In genomic region chr15:93980149-93980911, GRCh38 we compare ENCODE assay signal across 22 cellular contexts.
DNase-seq lines count a peak whose midpoint lies in the region; ATAC-seq and TF ChIP-seq lines count a peak whose summit lies in the region.
"Had no signal": no experiment of that assay in that cellular context is flagged by ENCODE, and none has a peak within 500 bp of the region (broad histone marks: within the 10 kb centered on the region; RNA-seq: fewer than 3 reads in every experiment).

No MANE protein-coding gene starts in this region.

- intact Hi-C loops in testis (cut with DNase I; ENCODE audit: low total_unique reads) (no loop called here), posterior cingulate gyrus (cut with DNase I) (no loop called here)
- intact Hi-C loops in CD4-positive, alpha-beta T cell (cut with DNase I, micrococcal nuclease): no loop called here

- H3K36me3 ChIP-seq in SJCRH30: no peaks in the 10 kb centered on the region
- no peaks in the 10 kb centered on the region for H3K36me3 ChIP-seq in mesenchymal stem cell (ENCODE audit: control insufficient read depth in 1 of 2, insufficient read depth in 2 of 2, low read depth in 1 of 2, low read length in 2 of 2)
- H3K36me3 ChIP-seq in testis (ENCODE audit: low read depth, missing control alignments): no peaks in the 10 kb centered on the region

- no peak for TF ChIP-seq POLR2A in testis (IDR thresholded peaks at IDR 0.05)

- H3K9me3 ChIP-seq in SJCRH30 (replicated peaks) (no peaks in the 10 kb centered on the region; the same call in 1 of the 2 replicates), mesenchymal stem cell (ENCODE audit: control insufficient read depth, low read length) (no peaks in the 10 kb centered on the region), testis (no peaks in the 10 kb centered on the region)
- no peaks in the 10 kb centered on the region for H3K9me3 ChIP-seq in CD4-positive, alpha-beta T cell (ENCODE audit: control insufficient read depth, low read length)

- H3K14ac ChIP-seq in mesenchymal stem cell (ENCODE audit: low read length in 2 of 2): no peak overlapping the region

- no peak for ATAC-seq in CD4-positive, alpha-beta T cell (ENCODE audit: poor library complexity)
- ATAC-seq: activated naive CD8-positive, alpha-beta T cell treated with anti-CD3 and anti-CD28 coated beads, Interleukin-2, amount 50 U/mL, for 24 hours; stimulated activated memory B cell treated with anti-CD40 and anti-IgM and Interleukin-4, amounts not matched to agents 10 μg/mL and 1 μg/mL and 100 μg/mL, for 72 hours had no signal

- H3K4ac ChIP-seq in mesenchymal stem cell (ENCODE audit: low read depth in 1 of 2, low read length in 2 of 2): no peak overlapping the region

- H3K23ac ChIP-seq in mesenchymal stem cell (ENCODE audit: low read length in 2 of 2): no peak overlapping the region

- H3K27ac ChIP-seq in SJCRH30 (no peak overlapping the region), mesenchymal stem cell (ENCODE audit: low read length, poor library complexity, severe bottlenecking) (no peak overlapping the region), testis (no peak overlapping the region)
- no peak overlapping the region for H3K27ac ChIP-seq in CD4-positive, alpha-beta T cell (ENCODE audit: low read depth, low read length)
- H3K27ac ChIP-seq: parathyroid adenoma had no signal

- no peaks in the 10 kb centered on the region for H3K36me3 Mint-ChIP-seq in nephron progenitor cell (ENCODE audit: low read depth)
- H3K36me3 Mint-ChIP-seq in CD4-positive, alpha-beta T cell (ENCODE audit: low read depth): no peaks in the 10 kb centered on the region
- H3K36me3 Mint-ChIP-seq: naive B cell; stimulated activated memory B cell treated with anti-CD40 and anti-IgM and Interleukin-4, amounts not matched to agents 10 μg/mL and 1 μg/mL and 100 μg/mL, for 72 hours had no signal

- peaks cover 9% of the 10 kb centered on the region for H3K9me3 Mint-ChIP-seq in nephron progenitor cell
- no peaks in the 10 kb centered on the region for H3K9me3 Mint-ChIP-seq in CD4-positive, alpha-beta T cell
- H3K9me3 Mint-ChIP-seq: activated CD4-positive, alpha-beta memory T cell treated with anti-CD3 and anti-CD28 coated beads, Interleukin-2, amount 10 ng/mL, durations not matched to agents 7 days and 5 days; activated naive CD8-positive, alpha-beta T cell treated with anti-CD3 and anti-CD28 coated beads, Interleukin-2, amount 50 U/mL, for 24 hours; stimulated activated memory B cell treated with anti-CD40 and anti-IgM and Interleukin-4, amounts not matched to agents 10 μg/mL and 1 μg/mL and 100 μg/mL, for 72 hours had no signal

- no peaks in the 10 kb centered on the region for H3K79me1 ChIP-seq in mesenchymal stem cell (replicated peaks; ENCODE audit: low read length, poor library complexity, severe bottlenecking)

- 62% methylated on average over 3 of the region's 4 CpGs for WGBS in mesenchymal stem cell
- 65 to 70% methylated on average over 4 of the region's 4 CpGs for WGBS in testis, 2 donors

- H2BK120ac ChIP-seq in mesenchymal stem cell (ENCODE audit: low read depth, low read length): no peak overlapping the region

- peaks cover 23% of the 10 kb centered on the region for H3K4me1 Mint-ChIP-seq in nephron progenitor cell
- peaks cover 3% of the 10 kb centered on the region for H3K4me1 Mint-ChIP-seq in CD4-positive, alpha-beta T cell (ENCODE audit: low read depth)
- H3K4me1 Mint-ChIP-seq: activated CD4-positive, alpha-beta memory T cell treated with anti-CD3 and anti-CD28 coated beads, Interleukin-2, amount 10 ng/mL, durations not matched to agents 7 days and 5 days; stimulated activated memory B cell treated with anti-CD40 and anti-IgM and Interleukin-4, amounts not matched to agents 10 μg/mL and 1 μg/mL and 100 μg/mL, for 72 hours had no signal

- H3K4me3 ChIP-seq in SJCRH30: no peak overlapping the region
- H3K4me3 ChIP-seq in mesenchymal stem cell (ENCODE audit: insufficient read depth in 1 of 2, low read depth in 1 of 2, low read length in 2 of 2): no peak overlapping the region
- no peak overlapping the region for H3K4me3 ChIP-seq in testis

- no peak overlapping the region for H4K8ac ChIP-seq in mesenchymal stem cell (ENCODE audit: low read length)

- H2BK5ac ChIP-seq in mesenchymal stem cell (ENCODE audit: low read depth, low read length, poor library complexity, severe bottlenecking): no peak overlapping the region

- no peaks in the 10 kb centered on the region for H3K27me3 ChIP-seq in SJCRH30
- H3K27me3 ChIP-seq in mesenchymal stem cell (ENCODE audit: control insufficient read depth in 1 of 2, insufficient read depth in 1 of 2, low read length in 2 of 2): no peaks in the 10 kb centered on the region
- no peaks in the 10 kb centered on the region for H3K27me3 ChIP-seq in testis
- H3K27me3 ChIP-seq in CD4-positive, alpha-beta T cell (ENCODE audit: control insufficient read depth, insufficient read depth, low read length): no peaks in the 10 kb centered on the region

- no peak overlapping the region for H2AK5ac ChIP-seq in mesenchymal stem cell (ENCODE audit: low read length, severe bottlenecking)

- H3K27ac Mint-ChIP-seq in nephron progenitor cell: no peak overlapping the region
- H3K27ac Mint-ChIP-seq in CD4-positive, alpha-beta T cell: no peak overlapping the region
- H3K27ac Mint-ChIP-seq: activated CD4-positive, alpha-beta memory T cell treated with anti-CD3 and anti-CD28 coated beads, Interleukin-2, amount 10 ng/mL, durations not matched to agents 7 days and 5 days; activated naive CD8-positive, alpha-beta T cell treated with anti-CD3 and anti-CD28 coated beads, Interleukin-2, amount 50 U/mL, for 24 hours; naive B cell; stimulated activated memory B cell treated with anti-CD40 and anti-IgM and Interleukin-4, amounts not matched to agents 10 μg/mL and 1 μg/mL and 100 μg/mL, for 72 hours had no signal

- POLR2A ChIA-PET in CD4-positive, alpha-beta T cell (lab: Charles Lee): no interaction called here

- no peak overlapping the region for H4K91ac ChIP-seq in mesenchymal stem cell (ENCODE audit: low read length)

- H3K4me1 ChIP-seq in SJCRH30 (peaks cover 36% of the 10 kb centered on the region), mesenchymal stem cell (ENCODE audit: control insufficient read depth, insufficient read depth, low read depth, low read length) (no peaks in the 10 kb centered on the region), testis (no peaks in the 10 kb centered on the region)
- H3K4me1 ChIP-seq: parathyroid adenoma had no signal

- no peak overlapping the region for H3K9ac ChIP-seq in mesenchymal stem cell (ENCODE audit: low read length)
- H3K9ac ChIP-seq: parathyroid adenoma had no signal

- no peak overlapping the region for H2BK12ac ChIP-seq in mesenchymal stem cell (ENCODE audit: low read length in 2 of 2)

- no peak overlapping the region for H3K18ac ChIP-seq in mesenchymal stem cell (ENCODE audit: low read depth in 1 of 2, low read length in 2 of 2)

- no peak overlapping the region for H2AFZ ChIP-seq in mesenchymal stem cell (ENCODE audit: low read depth, low read length)
- H2AFZ ChIP-seq: parathyroid adenoma had no signal

- DNase-seq in NCI-H748 (lab: John Stamatoyannopoulos, UW; ENCODE audit: unreplicated experiment) (peak; percentile 1), NCI-H748 treated with DMSO at 0.1 percent for 48 hours (lab: John Stamatoyannopoulos, UW) (no peak), SJCRH30 (peak; percentile 58 to 77), mesenchymal stem cell (peak; percentile 52), testis (peak; percentile 25), nephron progenitor cell (no peak), posterior cingulate gyrus (no peak)
- DNase-seq in CD4-positive, alpha-beta T cell: no peak
- DNase-seq: activated CD4-positive, alpha-beta memory T cell treated with anti-CD3 and anti-CD28 coated beads, Interleukin-2, amount 10 ng/mL, durations not matched to agents 7 days and 5 days; activated CD4-positive, CD25-positive, alpha-beta regulatory T cell; activated gamma-delta T cell; activated naive CD8-positive, alpha-beta T cell treated with anti-CD3 and anti-CD28 coated beads, Interleukin-2, amount 50 U/mL, for 24 hours; activated T-cell treated with anti-CD3 and anti-CD28 coated beads for 4 hours; effector CD8-positive, alpha-beta T cell; naive B cell; NCI-H1092 treated with DMSO at 0.1 percent for 48 hours; NCI-H2081; NCI-H526; stimulated activated CD4-positive, alpha-beta T cell treated with anti-CD3 and anti-CD28 coated beads, Interleukin-1b, Interleukin-23, amount 100 ng/mL, for 48 hours; SW 1271 had no signal

- no peak overlapping the region for H3K4me3 Mint-ChIP-seq in nephron progenitor cell
- H3K4me3 Mint-ChIP-seq in CD4-positive, alpha-beta T cell: no peak overlapping the region
- H3K4me3 Mint-ChIP-seq: activated CD4-positive, alpha-beta memory T cell treated with anti-CD3 and anti-CD28 coated beads, Interleukin-2, amount 10 ng/mL, durations not matched to agents 7 days and 5 days; activated naive CD8-positive, alpha-beta T cell treated with anti-CD3 and anti-CD28 coated beads, Interleukin-2, amount 50 U/mL, for 24 hours; naive B cell; stimulated activated memory B cell treated with anti-CD40 and anti-IgM and Interleukin-4, amounts not matched to agents 10 μg/mL and 1 μg/mL and 100 μg/mL, for 72 hours had no signal

- no peak for TF ChIP-seq CTCF in testis (IDR thresholded peaks at IDR 0.05)
- TF ChIP-seq CTCF in nephron progenitor cell (IDR thresholded peaks at IDR 0.05): no peak
- TF ChIP-seq CTCF in CD4-positive, alpha-beta T cell (IDR thresholded peaks at IDR 0.05): no peak

- no peak overlapping the region for H3K4me2 ChIP-seq in mesenchymal stem cell (ENCODE audit: low read length, poor library complexity, severe bottlenecking)

- no peak overlapping the region for H2BK15ac ChIP-seq in mesenchymal stem cell (ENCODE audit: low read depth, poor library complexity, severe bottlenecking)

- CTCF ChIA-PET in CD4-positive, alpha-beta T cell (lab: Charles Lee): no interaction called here

- H3K27me3 Mint-ChIP-seq in nephron progenitor cell (ENCODE audit: low read depth, poor library complexity): peaks cover 7% of the 10 kb centered on the region
- no peaks in the 10 kb centered on the region for H3K27me3 Mint-ChIP-seq in CD4-positive, alpha-beta T cell

Comparison
In these comparisons a context has a peak if more than half of its experiments do, and no peak if none do; other contexts are left out.
1. DNase-seq: peak in NCI-H748 (single experiment), SJCRH30 (2 of 2), mesenchymal stem cell (single experiment) and testis (single experiment); none in NCI-H748 treated with DMSO at 0.1 percent for 48 hours (single experiment), nephron progenitor cell (single experiment), posterior cingulate gyrus (0 of 10) and CD4-positive, alpha-beta T cell (0 of 10).